Comparison of ENCODE assay signal across 34 cellular contexts in genomic region chr1:246332078-246332477, GRCh38.
DNase-seq lines count a peak whose midpoint lies in the region; ATAC-seq, FAIRE-seq and TF ChIP-seq lines count a peak whose summit lies in the region.
"Had no signal": no experiment of that assay in that cellular context is flagged by ENCODE, and none has a peak within 500 bp of the region (broad histone marks: within the 10 kb centered on the region; RNA-seq: fewer than 3 reads in every experiment).

No MANE protein-coding gene starts in this region.

- H3K9ac ChIP-seq in K562 (ENCODE audit: insufficient read depth in 1 of 2, low read depth in 2 of 2, low read length in 2 of 2): no peak overlapping the region

- no peaks in the 10 kb centered on the region for H3K27me3 Mint-ChIP-seq in activated CD4-positive, alpha-beta T cell treated with anti-CD3 and anti-CD28 coated beads for 36 hours
- H3K27me3 Mint-ChIP-seq: activated naive CD8-positive, alpha-beta T cell treated with anti-CD3 and anti-CD28 coated beads, Interleukin-2, amount 10 ng/mL, durations not matched to agents 7 days and 5 days; CD4-positive, CD25-positive, alpha-beta regulatory T cell; central memory CD8-positive, alpha-beta T cell had no signal

- TF ChIP-seq CTCF in K562 (IDR thresholded peaks at IDR 0.05 in 2 of 3, conservative IDR thresholded peaks at IDR 0.05 in 1 of 3; ENCODE audit: insufficient read depth in 2 of 3, low read depth in 1 of 3, low read length in 3 of 3): no peak
- TF ChIP-seq CTCF in testis (IDR thresholded peaks at IDR 0.05): no peak

- FAIRE-seq in K562 (lab: Jason Lieb, UNC): peak; percentile 37
- FAIRE-seq: frontal cortex, HepG2 had no signal

- H3K9me3 ChIP-seq in K562 (replicated peaks; ENCODE audit: control insufficient read depth, insufficient read depth, low read depth, low read length): no peaks in the 10 kb centered on the region
- H3K9me3 ChIP-seq in testis: no peaks in the 10 kb centered on the region
- H3K9me3 ChIP-seq: esophagus squamous epithelium, prostate gland, sigmoid colon had no signal

- H3K27ac ChIP-seq in K562 (ENCODE audit: extremely low read depth, low read depth, low read length): peak overlapping the region; percentile 47; the same call in 2 of the 3 replicates
- peak overlapping the region; percentile 58 to 60 for H3K27ac ChIP-seq in testis
- H3K27ac ChIP-seq: esophagus squamous epithelium, prostate gland, sigmoid colon, SK-N-MC had no signal

- peaks cover 4% of the 10 kb centered on the region for H3K9me3 Mint-ChIP-seq in activated CD4-positive, alpha-beta T cell treated with anti-CD3 and anti-CD28 coated beads for 36 hours (ENCODE audit: low read depth)
- H3K9me3 Mint-ChIP-seq: central memory CD8-positive, alpha-beta T cell; HFFc6 had no signal

- H3K79me2 ChIP-seq in K562 (ENCODE audit: control insufficient read depth, insufficient read depth, low read length): no peaks in the 10 kb centered on the region

- BruUV-seq in K562 (replicated peaks; lab: Mats Ljungman, UMichigan): no TSS peak

- CTCF ChIA-PET in activated CD4-positive, alpha-beta T cell treated with anti-CD3 and anti-CD28 coated beads for 36 hours (lab: Charles Lee): interaction anchor here (0.6 kb wide), 2 partner anchors 147 to 235 kb away, joined by 3 to 4 read pairs; partner anchors contain the start of gene CNST
- CTCF ChIA-PET in K562 (lab: Yijun Ruan, JAX; ENCODE audit: low intra/inter-chr PET ratio): no interaction called here

- TF ChIP-seq EP300 in K562 (IDR thresholded peaks at IDR 0.05; ENCODE audit: low read length): peak; percentile 61; the same call in 1 of the 2 replicates

- no peak; a peak in 2 of 4 replicates for TF ChIP-seq RAD21 in K562 (CRISPR knock-in tag; conservative IDR thresholded peaks at IDR 0.05 in 1 of 2, IDR thresholded peaks at IDR 0.05 in 1 of 2)

- DNase-seq in activated CD4-positive, alpha-beta T cell treated with anti-CD3 and anti-CD28 coated beads for 36 hours: peak; percentile 22
- DNase-seq in activated CD4-positive, alpha-beta T cell treated with anti-CD3 and anti-CD28 coated beads, Interleukin-2, amount 50 U/mL, for 4 hours: no peak
- peak; percentile 14 for DNase-seq in stimulated activated CD4-positive, alpha-beta T cell treated with anti-CD3 and anti-CD28 coated beads, Interleukin-15, amount 100 ng/mL, for 24 hours
- DNase-seq in stimulated activated CD4-positive, alpha-beta T cell treated with anti-CD3 and anti-CD28 coated beads, Interleukin-4, amount 100 ng/mL, for 1 hour: no peak
- peak in 2 of 4 experiments; percentile 38 to 63 for DNase-seq in K562 (ENCODE audit: extremely low read depth in 1 of 4, low spot score in 3 of 4)
- no peak for DNase-seq in testis
- DNase-seq in COR-L47 (lab: John Stamatoyannopoulos, UW): no peak
- no peak for DNase-seq in iPS-NIHi7 (ENCODE audit: extremely low spot score)
- DNase-seq: activated CD4-positive, alpha-beta T cell treated with anti-CD3 and anti-CD28 coated beads, Interleukin-2, amount 50 U/mL, for 1 hour; activated CD8-positive, alpha-beta memory T cell treated with anti-CD3 and anti-CD28 coated beads, Interleukin-2, amount 50 U/mL, for 48 hours; activated naive CD8-positive, alpha-beta T cell treated with anti-CD3 and anti-CD28 coated beads, Interleukin-2, amount 10 ng/mL, durations not matched to agents 7 days and 5 days; CD4-positive, CD25-positive, alpha-beta regulatory T cell; dermis blood vessel endothelial cell; DMS 273 treated with DMSO at 0.1 percent for 48 hours; EL; esophagus squamous epithelium; GOT3; HFFc6; hippocampal formation; immature natural killer cell; mesendoderm; MV-4-11; NCI-H146; NCI-H2107; NCI-H446 treated with DMSO at 0.1 percent for 48 hours; nucleus accumbens; sigmoid colon; trophoblast cell had no signal

- no peaks in the 10 kb centered on the region for H4K20me1 ChIP-seq in K562 (replicated peaks; ENCODE audit: control insufficient read depth, insufficient read depth, low read length)

- peak overlapping the region; percentile 69 for H3K27ac Mint-ChIP-seq in activated CD4-positive, alpha-beta T cell treated with anti-CD3 and anti-CD28 coated beads for 36 hours
- H3K27ac Mint-ChIP-seq: activated naive CD8-positive, alpha-beta T cell treated with anti-CD3 and anti-CD28 coated beads, Interleukin-2, amount 10 ng/mL, durations not matched to agents 7 days and 5 days; HFFc6; immature natural killer cell had no signal

- peak; percentile 66 for ATAC-seq in activated CD4-positive, alpha-beta T cell treated with anti-CD3 and anti-CD28 coated beads for 36 hours
- peak; percentile 82 for ATAC-seq in K562
- ATAC-seq: HepG2, left lobe of liver had no signal

- H3K9me1 ChIP-seq in K562 (ENCODE audit: control insufficient read depth, insufficient read depth, low read length): no peaks in the 10 kb centered on the region

- H3K4me3 ChIP-seq in K562: no peak overlapping the region
- no peak overlapping the region for H3K4me3 ChIP-seq in testis
- H3K4me3 ChIP-seq: esophagus squamous epithelium, prostate gland, sigmoid colon, SK-N-MC had no signal

- peak overlapping the region; percentile 21; the same call in 1 of the 2 replicates for H3K4me2 ChIP-seq in K562 (ENCODE audit: insufficient read depth, low read length)

- TF ChIP-seq POLR2A in K562 (conservative IDR thresholded peaks at IDR 0.05) (no peak), testis (IDR thresholded peaks at IDR 0.05) (no peak)

- H2AFZ ChIP-seq in K562 (ENCODE audit: low read depth, low read length): peak overlapping the region; percentile 41; the same call in 1 of the 2 replicates

- POLR2A ChIA-PET in activated CD4-positive, alpha-beta T cell treated with anti-CD3 and anti-CD28 coated beads for 36 hours (lab: Charles Lee): interaction anchor here (0.7 kb wide), 1 partner anchor 34 kb away, joined by 4 read pairs; no protein-coding TSS in a partner anchor
- POLR2A ChIA-PET in K562 (lab: Yijun Ruan, JAX): interaction anchor here (1.0 to 2.0 kb wide), 6 partner anchors 10 to 144 kb away, joined by 3 to 8 read pairs (median 4); no protein-coding TSS in a partner anchor

- intact Hi-C loops in activated CD4-positive, alpha-beta T cell treated with anti-CD3 and anti-CD28 coated beads for 36 hours (cut with DNase I, micrococcal nuclease): loop anchor here (5.0 to 10.0 kb wide), 4 partner anchors 143 to 1737 kb away; partner anchors contain the start of gene HNRNPU (in 1 of the 2)
- intact Hi-C loops in K562 (cut with micrococcal nuclease) (no loop called here), testis (cut with DNase I; ENCODE audit: low total_unique reads) (no loop called here)

- H3K4me3 Mint-ChIP-seq in activated CD4-positive, alpha-beta T cell treated with anti-CD3 and anti-CD28 coated beads for 36 hours: no peak overlapping the region
- H3K4me3 Mint-ChIP-seq: activated naive CD8-positive, alpha-beta T cell treated with anti-CD3 and anti-CD28 coated beads, Interleukin-2, amount 10 ng/mL, durations not matched to agents 7 days and 5 days; CD4-positive, CD25-positive, alpha-beta regulatory T cell; central memory CD8-positive, alpha-beta T cell; HFFc6; immature natural killer cell had no signal

- H3K4me1 Mint-ChIP-seq in activated CD4-positive, alpha-beta T cell treated with anti-CD3 and anti-CD28 coated beads for 36 hours: peaks cover 54% of the 10 kb centered on the region

- H3K36me3 ChIP-seq in K562 (ENCODE audit: control insufficient read depth, insufficient read depth, low read length): peaks cover 4% of the 10 kb centered on the region; the same call in 2 of the 3 replicates
- no peaks in the 10 kb centered on the region for H3K36me3 ChIP-seq in testis (ENCODE audit: low read depth, missing control alignments)
- H3K36me3 ChIP-seq: prostate gland, sigmoid colon had no signal

- WGBS in K562 (ENCODE audit: insufficient coverage, low coverage, missing lambda C conversion rate): 6% methylated on average over 1 of the region's 1 CpG
- 37 to 62% methylated on average over 1 of the region's 1 CpG for WGBS in testis, 2 donors

- peaks cover 57% of the 10 kb centered on the region for H3K36me3 Mint-ChIP-seq in activated CD4-positive, alpha-beta T cell treated with anti-CD3 and anti-CD28 coated beads for 36 hours (ENCODE audit: low read depth)

- H3K4me1 ChIP-seq in K562 (replicated peaks in 1 of 2; ENCODE audit: control insufficient read depth in 2 of 2, insufficient read depth in 2 of 2, low read length in 2 of 2) (peaks cover 10 to 15% of the 10 kb centered on the region in 2 experiments), testis (peaks cover 5% of the 10 kb centered on the region)
- H3K4me1 ChIP-seq: esophagus squamous epithelium, prostate gland, sigmoid colon had no signal

- H3K27me3 ChIP-seq in K562 (ENCODE audit: control insufficient read depth in 2 of 2, insufficient read depth in 2 of 2, low read length in 2 of 2) (no peaks in the 10 kb centered on the region), testis (no peaks in the 10 kb centered on the region)
- H3K27me3 ChIP-seq: esophagus squamous epithelium, sigmoid colon had no signal

- in situ Hi-C loops in K562 (cut with MboI): no loop called here

TF ChIP-seq in K562, 482 proteins besides CTCF, POLR2A, EP300 and RAD21 (continues in another document):
- peak; percentile 94 for TF ChIP-seq LEF1 (IDR thresholded peaks at IDR 0.05)
- peak; percentile 51 for TF ChIP-seq MEIS2 (IDR thresholded peaks at IDR 0.05; ENCODE audit: partially characterized antibody)
- peak; percentile 62 to 77; a peak in 3 of 4 replicates for TF ChIP-seq FOXK2 (conservative IDR thresholded peaks at IDR 0.05 in 1 of 2, IDR thresholded peaks at IDR 0.05 in 1 of 2; ENCODE audit: low read depth in 2 of 2)
- peak; percentile 84 for TF ChIP-seq ARID1B (IDR thresholded peaks at IDR 0.05)
- TF ChIP-seq PML (IDR thresholded peaks at IDR 0.05; ENCODE audit: low read length): peak; percentile 41; the same call in 1 of the 2 replicates
- TF ChIP-seq TRIM24 (IDR thresholded peaks at IDR 0.05): 0 out of 4 replicates have a peak, but pooled peaks of 1 of the 2 experiments have one; percentile 14
- peak; percentile 41; the same call in 1 of the 2 replicates for TF ChIP-seq L3MBTL2 (IDR thresholded peaks at IDR 0.05)
- TF ChIP-seq TAL1 (IDR thresholded peaks at IDR 0.05): peak; percentile 73
- TF ChIP-seq SMARCA4 (IDR thresholded peaks at IDR 0.05): peak; percentile 78
- no peak for TF ChIP-seq CBX2 (IDR thresholded peaks at IDR 0.05; ENCODE audit: insufficient read depth, low read length, poor library complexity, severe bottlenecking)
- TF ChIP-seq TCF3 (CRISPR knock-in tag; IDR thresholded peaks at IDR 0.05): peak; percentile 85
- TF ChIP-seq NCOR1 (IDR thresholded peaks at IDR 0.05): peak; percentile 68; the same call in 1 of the 2 replicates
- peak; percentile 37; the same call in 1 of the 2 replicates for TF ChIP-seq FOXM1 (IDR thresholded peaks at IDR 0.05; ENCODE audit: low read depth)
- TF ChIP-seq FOXM1 (CRISPR knock-in tag; IDR thresholded peaks at IDR 0.05; ENCODE audit: low read depth): no peak
- TF ChIP-seq KDM1A (IDR thresholded peaks at IDR 0.05): peak; percentile 29 to 35; a peak in 2 of 4 replicates
- TF ChIP-seq ZNF830 (CRISPR knock-in tag; IDR thresholded peaks at IDR 0.05): no peak
- peak; percentile 30; the same call in 1 of the 2 replicates for TF ChIP-seq GATA2 (CRISPR knock-in tag; IDR thresholded peaks at IDR 0.05)
- peak in 1 of 2 experiments; percentile 57; a peak in 1 of 4 replicates for TF ChIP-seq ARNT (IDR thresholded peaks at IDR 0.05)

Comparison
In these comparisons a context has a peak if more than half of its experiments do, and no peak if none do; other contexts are left out.
1. DNase-seq: peak in activated CD4-positive, alpha-beta T cell treated with anti-CD3 and anti-CD28 coated beads for 36 hours (single experiment) and stimulated activated CD4-positive, alpha-beta T cell treated with anti-CD3 and anti-CD28 coated beads, Interleukin-15, amount 100 ng/mL, for 24 hours (single experiment); none in activated CD4-positive, alpha-beta T cell treated with anti-CD3 and anti-CD28 coated beads, Interleukin-2, amount 50 U/mL, for 4 hours (0 of 2), stimulated activated CD4-positive, alpha-beta T cell treated with anti-CD3 and anti-CD28 coated beads, Interleukin-4, amount 100 ng/mL, for 1 hour (single experiment), testis (single experiment), COR-L47 (single experiment) and iPS-NIHi7 (single experiment).
2. intact Hi-C loops: an anchor here in activated CD4-positive, alpha-beta T cell treated with anti-CD3 and anti-CD28 coated beads for 36 hours (5.0 to 10.0 kb wide); none called in K562 and testis.